Comparison of ENCODE assay signal across 20 cellular contexts in genomic region chr6:38391909-38392614, GRCh38.
DNase-seq lines count a peak whose midpoint lies in the region; ATAC-seq, FAIRE-seq and TF ChIP-seq lines count a peak whose summit lies in the region.
"Had no signal": no experiment of that assay in that cellular context is flagged by ENCODE, and none has a peak within 500 bp of the region (broad histone marks: within the 10 kb centered on the region; RNA-seq: fewer than 3 reads in every experiment).

No MANE protein-coding gene starts in this region.

- H3K27ac ChIP-seq in A549, result no peak overlapping the region
- no peak overlapping the region for H3K27ac ChIP-seq in PC-3 (ENCODE audit: low read length)
- no peak overlapping the region for H3K27ac ChIP-seq in neuronal stem cell (replicated peaks; ENCODE audit: low read length)
- H3K27ac ChIP-seq: vagina had no signal

- ATAC-seq in A549, result no peak
- ATAC-seq in WTC11, result no peak
- ATAC-seq in PC-3, result no peak
- ATAC-seq: activated CD8-positive, alpha-beta T cell treated with anti-CD3 and anti-CD28 coated beads, Interleukin-2, amount 10 ng/mL, durations not matched to agents 7 days and 5 days had no signal

- H2AK5ac ChIP-seq in neuronal stem cell (ENCODE audit: low read depth, low read length), result no peak overlapping the region

- no peaks in the 10 kb centered on the region for H4K20me1 ChIP-seq in PC-3 (ENCODE audit: low read length)

- H2BK12ac ChIP-seq in neuronal stem cell (ENCODE audit: low read length), result no peak overlapping the region

- intact Hi-C loops in PC-3 (cut with micrococcal nuclease), result no loop called here

- H3K36me3 ChIP-seq in PC-3 (ENCODE audit: low read depth, low read length) (no peaks in the 10 kb centered on the region), neuronal stem cell (replicated peaks in 1 of 2; ENCODE audit: control insufficient read depth in 2 of 2, insufficient read depth in 2 of 2, low read length in 2 of 2) (no peaks in the 10 kb centered on the region), BE2C (no peaks in the 10 kb centered on the region)
- H3K36me3 ChIP-seq: vagina had no signal

- FAIRE-seq in A549 (lab: Jason Lieb, UNC) (no peak), H54 (lab: Jason Lieb, UNC) (peak; percentile 6)

- H3K9me2 ChIP-seq in PC-3 (replicated peaks; ENCODE audit: low read length), result no peaks in the 10 kb centered on the region

- H2BK120ac ChIP-seq in neuronal stem cell (ENCODE audit: low read depth, low read length), result no peak overlapping the region

- H3K4me2 ChIP-seq in A549, result peak overlapping the region; percentile 32
- H3K4me2 ChIP-seq in PC-3 (ENCODE audit: low read length), result no peak overlapping the region
- no peak overlapping the region for H3K4me2 ChIP-seq in neuronal stem cell (ENCODE audit: insufficient read depth, low read length, poor library complexity, severe bottlenecking)

- no peak overlapping the region for H4K91ac ChIP-seq in neuronal stem cell (ENCODE audit: low read depth, low read length, poor library complexity)

- peak overlapping the region; percentile 87 for H3K27ac Mint-ChIP-seq in WTC11
- no peak overlapping the region for H3K27ac Mint-ChIP-seq in activated CD4-positive, alpha-beta T cell treated with anti-CD3 and anti-CD28 coated beads, Interleukin-2, amount 10 ng/mL, durations not matched to agents 7 days and 5 days
- H3K27ac Mint-ChIP-seq: activated CD8-positive, alpha-beta T cell treated with anti-CD3 and anti-CD28 coated beads, Interleukin-2, amount 10 ng/mL, durations not matched to agents 7 days and 5 days; activated naive CD8-positive, alpha-beta T cell treated with anti-CD3 and anti-CD28 coated beads, Interleukin-2, amount 50 U/mL, for 24 hours; activated T-helper 17 cell treated with anti-CD3 and anti-CD28 coated beads, Interleukin-2, amount 50 U/mL, for 72 hours; nephron progenitor cell; stimulated activated naive CD8-positive, alpha-beta T cell treated with anti-CD3 and anti-CD28 coated beads, Interleukin-15, Interleukin-2, amounts not matched to agents 100 ng/mL and 50 ng/mL, for 24 hours had no signal

- no peak for TF ChIP-seq EP300 in A549 (IDR thresholded peaks at IDR 0.05)

- H3K9me3 ChIP-seq in A549 (no peaks in the 10 kb centered on the region), PC-3 (ENCODE audit: low read length) (no peaks in the 10 kb centered on the region), neuronal stem cell (replicated peaks in 1 of 2; ENCODE audit: control insufficient read depth in 2 of 2, insufficient read depth in 1 of 2, low read depth in 1 of 2, low read length in 2 of 2) (no peaks in the 10 kb centered on the region), BE2C (no peaks in the 10 kb centered on the region)
- H3K9me3 ChIP-seq: Caco-2, vagina had no signal

- H2BK15ac ChIP-seq in neuronal stem cell (ENCODE audit: low read length), result no peak overlapping the region

- no peak overlapping the region for H3K4me3 Mint-ChIP-seq in WTC11
- no peak overlapping the region for H3K4me3 Mint-ChIP-seq in activated CD4-positive, alpha-beta T cell treated with anti-CD3 and anti-CD28 coated beads, Interleukin-2, amount 10 ng/mL, durations not matched to agents 7 days and 5 days
- H3K4me3 Mint-ChIP-seq: activated CD8-positive, alpha-beta T cell treated with anti-CD3 and anti-CD28 coated beads, Interleukin-2, amount 10 ng/mL, durations not matched to agents 7 days and 5 days; activated naive CD8-positive, alpha-beta T cell treated with anti-CD3 and anti-CD28 coated beads, Interleukin-2, amount 50 U/mL, for 24 hours; activated T-helper 17 cell treated with anti-CD3 and anti-CD28 coated beads, Interleukin-2, amount 50 U/mL, for 72 hours; immature natural killer cell; nephron progenitor cell; stimulated activated naive CD8-positive, alpha-beta T cell treated with anti-CD3 and anti-CD28 coated beads, Interleukin-15, Interleukin-2, amounts not matched to agents 100 ng/mL and 50 ng/mL, for 24 hours had no signal

- TF ChIP-seq POLR2A in A549 (IDR thresholded peaks at IDR 0.05; ENCODE audit: low read length) (no peak), H54 (IDR thresholded peaks at IDR 0.05; ENCODE audit: low read depth, low read length) (no peak)

- H2BK5ac ChIP-seq in neuronal stem cell (ENCODE audit: low read length), result no peak overlapping the region

- no peak overlapping the region for H3K4ac ChIP-seq in neuronal stem cell (ENCODE audit: low read length)

- H3K36me3 Mint-ChIP-seq in WTC11, result no peaks in the 10 kb centered on the region
- H3K36me3 Mint-ChIP-seq in activated CD4-positive, alpha-beta T cell treated with anti-CD3 and anti-CD28 coated beads, Interleukin-2, amount 10 ng/mL, durations not matched to agents 7 days and 5 days (ENCODE audit: low read depth), result no peaks in the 10 kb centered on the region

- peaks cover 31% of the 10 kb centered on the region for H3K4me1 Mint-ChIP-seq in WTC11
- no peaks in the 10 kb centered on the region for H3K4me1 Mint-ChIP-seq in activated CD4-positive, alpha-beta T cell treated with anti-CD3 and anti-CD28 coated beads, Interleukin-2, amount 10 ng/mL, durations not matched to agents 7 days and 5 days
- H3K4me1 Mint-ChIP-seq: activated T-helper 17 cell treated with anti-CD3 and anti-CD28 coated beads, Interleukin-2, amount 50 U/mL, for 72 hours; immature natural killer cell had no signal

- BruUV-seq in PC-3 (replicated peaks; lab: Mats Ljungman, UMichigan), result no TSS peak

- TF ChIP-seq RAD21 in A549 (conservative IDR thresholded peaks at IDR 0.05 in 1 of 2, IDR thresholded peaks at IDR 0.05 in 1 of 2), result no peak

- H3K9me3 Mint-ChIP-seq in WTC11, result peaks cover 5% of the 10 kb centered on the region; the same call in 1 of the 2 replicates
- no peaks in the 10 kb centered on the region for H3K9me3 Mint-ChIP-seq in activated CD4-positive, alpha-beta T cell treated with anti-CD3 and anti-CD28 coated beads, Interleukin-2, amount 10 ng/mL, durations not matched to agents 7 days and 5 days
- H3K9me3 Mint-ChIP-seq: activated T-helper 17 cell treated with anti-CD3 and anti-CD28 coated beads, Interleukin-2, amount 50 U/mL, for 72 hours; immature natural killer cell; nephron progenitor cell; stimulated activated naive CD8-positive, alpha-beta T cell treated with anti-CD3 and anti-CD28 coated beads, Interleukin-15, Interleukin-2, amounts not matched to agents 100 ng/mL and 50 ng/mL, for 24 hours had no signal

- H2AFZ ChIP-seq in PC-3 (ENCODE audit: low read length) (no peak overlapping the region), neuronal stem cell (ENCODE audit: low read length) (no peak overlapping the region)

- H3K23ac ChIP-seq in neuronal stem cell (ENCODE audit: low read depth, low read length, poor library complexity), result no peak overlapping the region

- H3K4me1 ChIP-seq in A549 (peaks cover 16% of the 10 kb centered on the region), PC-3 (ENCODE audit: insufficient read depth, low read length) (peaks cover 24% of the 10 kb centered on the region), neuronal stem cell (ENCODE audit: control insufficient read depth in 2 of 2, insufficient read depth in 1 of 2, low read depth in 1 of 2, low read length in 2 of 2) (peaks cover 0 to 5% of the 10 kb centered on the region in 2 donors), BE2C (peaks cover 8% of the 10 kb centered on the region; the same call in 1 of the 2 replicates)

- H4K8ac ChIP-seq in neuronal stem cell (ENCODE audit: low read depth, low read length), result no peak overlapping the region

- DNase-seq in A549 (ENCODE audit: low read depth in 1 of 2, low spot score in 1 of 2), result no peak
- no peak for DNase-seq in H54 (ENCODE audit: insufficient read length, low spot score)
- DNase-seq in WTC11 (ENCODE audit: low spot score), result no peak
- peak; percentile 54 for DNase-seq in glomerular visceral epithelial cell (ENCODE audit: extremely low spot score)
- no peak for DNase-seq in activated CD4-positive, alpha-beta T cell treated with anti-CD3 and anti-CD28 coated beads, Interleukin-2, amount 10 ng/mL, durations not matched to agents 7 days and 5 days
- DNase-seq in PC-3, result no peak
- no peak for DNase-seq in neuronal stem cell (ENCODE audit: low spot score)
- no peak for DNase-seq in BE2C
- DNase-seq: activated CD8-positive, alpha-beta T cell treated with anti-CD3 and anti-CD28 coated beads, Interleukin-2, amount 10 ng/mL, durations not matched to agents 7 days and 5 days; activated naive CD8-positive, alpha-beta T cell treated with anti-CD3 and anti-CD28 coated beads, Interleukin-2, amount 50 U/mL, for 24 hours; Caco-2; immature natural killer cell; MV-4-11; NCI-H82; nephron progenitor cell; RPMI8226 had no signal

- H3K4me3 ChIP-seq in A549 (no peak overlapping the region), PC-3 (ENCODE audit: low read length) (no peak overlapping the region), neuronal stem cell (ENCODE audit: low read length in 2 of 2) (no peak overlapping the region), BE2C (ENCODE audit: low read depth, low read length) (no peak overlapping the region)
- H3K4me3 ChIP-seq: lung, vagina had no signal

- POLR2A ChIA-PET in A549 (lab: Yijun Ruan, JAX), result no interaction called here
- POLR2A ChIA-PET in WTC11 (lab: Charles Lee), result no interaction called here
- POLR2A ChIA-PET in activated CD4-positive, alpha-beta T cell treated with anti-CD3 and anti-CD28 coated beads, Interleukin-2, amount 10 ng/mL, durations not matched to agents 7 days and 5 days (lab: Charles Lee), result interaction anchor here (0.6 kb wide), 1 partner anchor 35 kb away, joined by 4 read pairs; no protein-coding TSS in a partner anchor
- POLR2A ChIA-PET in PC-3 (lab: Charles Lee; ENCODE audit: unreplicated experiment), result no interaction called here

- no peak for TF ChIP-seq CTCF in A549 (IDR thresholded peaks at IDR 0.05)
- TF ChIP-seq CTCF in WTC11 (IDR thresholded peaks at IDR 0.05), result no peak
- no peak for TF ChIP-seq CTCF in PC-3 (conservative IDR thresholded peaks at IDR 0.05; ENCODE audit: low read depth, low read length)
- no peak for TF ChIP-seq CTCF in BE2C (IDR thresholded peaks at IDR 0.05; ENCODE audit: low read depth, low read length)

- H3K9ac ChIP-seq in PC-3 (ENCODE audit: low read length) (no peak overlapping the region), neuronal stem cell (ENCODE audit: low read depth, low read length, poor library complexity) (no peak overlapping the region)

- no peaks in the 10 kb centered on the region for H3F3A ChIP-seq in PC-3 (ENCODE audit: low read length, unreplicated experiment)

- H3K79me2 ChIP-seq in PC-3 (ENCODE audit: low read length), result no peaks in the 10 kb centered on the region

- H3K79me1 ChIP-seq in neuronal stem cell (ENCODE audit: low read depth, low read length), result no peaks in the 10 kb centered on the region

- 76% methylated on average over 4 of the region's 4 CpGs for WGBS in A549 (ENCODE audit: missing lambda C conversion rate)
- WGBS in neuronal stem cell (ENCODE audit: extremely low coverage in 2 of 2, insufficient read length in 2 of 2, insufficient replicate concordance in 1 of 2), 2 donors, result no CpG with 5 or more reads among the region's 4 CpGs

- CTCF ChIA-PET in A549 (lab: Yijun Ruan, JAX) (no interaction called here), WTC11 (lab: Charles Lee) (interaction anchor here (0.6 to 1.4 kb wide), 3 partner anchors 24 to 223 kb away, joined by 3 to 5 read pairs (median 4); no protein-coding TSS in a partner anchor), PC-3 (lab: Charles Lee) (no interaction called here)
- CTCF ChIA-PET in activated CD4-positive, alpha-beta T cell treated with anti-CD3 and anti-CD28 coated beads, Interleukin-2, amount 10 ng/mL, durations not matched to agents 7 days and 5 days (lab: Charles Lee), result no interaction called here

- no peak overlapping the region for H3K14ac ChIP-seq in neuronal stem cell (ENCODE audit: low read length)

- no peaks in the 10 kb centered on the region for H3K27me3 ChIP-seq in PC-3 (ENCODE audit: low read length)
- no peaks in the 10 kb centered on the region for H3K27me3 ChIP-seq in neuronal stem cell (ENCODE audit: control insufficient read depth in 3 of 3, insufficient read depth in 3 of 3, low read depth in 1 of 3, low read length in 3 of 3)
- no peaks in the 10 kb centered on the region for H3K27me3 ChIP-seq in BE2C
- H3K27me3 ChIP-seq: vagina had no signal

- H3K18ac ChIP-seq in neuronal stem cell (ENCODE audit: low read length), result no peak overlapping the region

- H3K27me3 Mint-ChIP-seq in WTC11 (ENCODE audit: low read depth), result no peaks in the 10 kb centered on the region; the same call in 1 of the 2 replicates
- no peaks in the 10 kb centered on the region for H3K27me3 Mint-ChIP-seq in activated CD4-positive, alpha-beta T cell treated with anti-CD3 and anti-CD28 coated beads, Interleukin-2, amount 10 ng/mL, durations not matched to agents 7 days and 5 days
- H3K27me3 Mint-ChIP-seq: activated naive CD8-positive, alpha-beta T cell treated with anti-CD3 and anti-CD28 coated beads, Interleukin-2, amount 50 U/mL, for 24 hours; activated T-helper 17 cell treated with anti-CD3 and anti-CD28 coated beads, Interleukin-2, amount 50 U/mL, for 72 hours; stimulated activated naive CD8-positive, alpha-beta T cell treated with anti-CD3 and anti-CD28 coated beads, Interleukin-15, Interleukin-2, amounts not matched to agents 100 ng/mL and 50 ng/mL, for 24 hours had no signal
